ENCODE assay signal across 8 cellular contexts in genomic region chr4:123418486-123418931, GRCh38. TPM values are rescaled to one million over a fixed set of nuclear protein-coding genes. Genes with fewer than 3 reads are reported as not detected.
DNase-seq lines count a peak whose midpoint lies in the region; ATAC-seq and TF ChIP-seq lines count a peak whose summit lies in the region.

No MANE protein-coding gene starts in this region.

- no peak overlapping the region for H3K4me3 ChIP-seq in skin epidermis

- peak overlapping the region; percentile 36 for H3K4me3 Mint-ChIP-seq in stimulated activated naive CD8-positive, alpha-beta T cell treated with anti-CD3 and anti-CD28 coated beads, Interleukin-15, Interleukin-2, amounts not matched to agents 100 ng/mL and 50 ng/mL, for 24 hours

- H3K27ac Mint-ChIP-seq in stimulated activated naive CD8-positive, alpha-beta T cell treated with anti-CD3 and anti-CD28 coated beads, Interleukin-15, Interleukin-2, amounts not matched to agents 100 ng/mL and 50 ng/mL, for 24 hours: peak overlapping the region; percentile 99

- ATAC-seq in stimulated activated naive CD8-positive, alpha-beta T cell treated with anti-CD3 and anti-CD28 coated beads, Interleukin-15, Interleukin-2, amounts not matched to agents 100 U/mL and 50 U/mL, for 24 hours: no peak
- ATAC-seq in HG03060 (IDR thresholded peaks at IDR 0.05; ENCODE audit: low read depth, unreplicated experiment) (peak; percentile 63), left ventricle myocardium superior (peak; percentile 72)

- H3K4me1 Mint-ChIP-seq in stimulated activated naive CD8-positive, alpha-beta T cell treated with anti-CD3 and anti-CD28 coated beads, Interleukin-15, Interleukin-2, amounts not matched to agents 100 ng/mL and 50 ng/mL, for 24 hours (ENCODE audit: low read depth): peaks cover 95% of the 10 kb centered on the region

- H3K27me3 Mint-ChIP-seq in stimulated activated naive CD8-positive, alpha-beta T cell treated with anti-CD3 and anti-CD28 coated beads, Interleukin-15, Interleukin-2, amounts not matched to agents 100 ng/mL and 50 ng/mL, for 24 hours: no peaks in the 10 kb centered on the region

- TF ChIP-seq CTCF in VCaP (conservative IDR thresholded peaks at IDR 0.05): no peak

- intact Hi-C loops in left ventricle myocardium superior (cut with micrococcal nuclease): no loop called here

- peak overlapping the region; percentile 42 for H3K27ac ChIP-seq in VCaP
- peak overlapping the region in 14 of 21 experiments; percentile 5 to 63 (median 32) for H3K27ac ChIP-seq in skin epidermis

- no peak for DNase-seq in stimulated activated naive CD8-positive, alpha-beta T cell treated with anti-CD3 and anti-CD28 coated beads, Interleukin-15, Interleukin-2, amounts not matched to agents 100 U/mL and 50 U/mL, for 24 hours
- DNase-seq in NCI-H2029 (lab: John Stamatoyannopoulos, UW): peak; percentile 86
- no peak for DNase-seq in left ventricle myocardium superior
- DNase-seq in pons (ENCODE audit: low spot score): no peak

- no peaks in the 10 kb centered on the region for H3K9me3 Mint-ChIP-seq in stimulated activated naive CD8-positive, alpha-beta T cell treated with anti-CD3 and anti-CD28 coated beads, Interleukin-15, Interleukin-2, amounts not matched to agents 100 ng/mL and 50 ng/mL, for 24 hours

- H3K36me3 Mint-ChIP-seq in stimulated activated naive CD8-positive, alpha-beta T cell treated with anti-CD3 and anti-CD28 coated beads, Interleukin-15, Interleukin-2, amounts not matched to agents 100 ng/mL and 50 ng/mL, for 24 hours (ENCODE audit: low read depth): peaks cover 5% of the 10 kb centered on the region

RNA-seq across cellular contexts. Expression of gene SPRY1, which starts 21.9 kb away (rescaled TPM):
- total RNA-seq in left ventricle myocardium superior: 45.8 TPM
